Comparison of ENCODE assay signal across 35 cellular contexts in genomic region chr3:69684309-69684981, GRCh38. TPM values are rescaled to one million over a fixed set of nuclear protein-coding genes. Genes with fewer than 3 reads are reported as not detected.
"Had no signal": no experiment of that assay in that cellular context is flagged by ENCODE, and none has a peak within 500 bp of the region (broad histone marks: within the 10 kb centered on the region; RNA-seq: fewer than 3 reads in every experiment).

No MANE protein-coding gene starts in this region.

- H3K36me3 ChIP-seq: brain microvascular endothelial cell, MG63 had no signal

- DNase-seq: activated B cell treated with CpG ODN at 0.5 μM for 24 hours; activated CD4-positive, alpha-beta memory T cell treated with anti-CD3 and anti-CD28 coated beads for 36 hours; activated CD4-positive, alpha-beta T cell treated with anti-CD3 and anti-CD28 coated beads for 4 hours; activated CD4-positive, alpha-beta T cell treated with anti-CD3 and anti-CD28 coated beads, Interleukin-2, amount 50 U/mL, for 1 hour; activated CD4-positive, CD25-positive, alpha-beta regulatory T cell treated with anti-CD3 and anti-CD28 coated beads, Interleukin-2, amount 50 U/mL, for 72 hours; activated CD8-positive, alpha-beta memory T cell treated with anti-CD3 and anti-CD28 coated beads for 24 hours; activated CD8-positive, alpha-beta memory T cell treated with anti-CD3 and anti-CD28 coated beads, Interleukin-2, amount 10 ng/mL, durations not matched to agents 7 days and 5 days; activated CD8-positive, alpha-beta memory T cell treated with anti-CD3 and anti-CD28 coated beads, Interleukin-2, amount 50 U/mL, for 48 hours; activated effector memory CD4-positive, alpha-beta T cell treated with Interleukin-2 at 50 U/mL for 16 hours; activated naive CD4-positive, alpha-beta T cell treated with anti-CD3 and anti-CD28 coated beads, Interleukin-2, amount 10 ng/mL, durations not matched to agents 7 days and 5 days; activated naive CD8-positive, alpha-beta T cell treated with anti-CD3 and anti-CD28 coated beads, Interleukin-2, amount 50 U/mL, for 24 hours; activated T-cell treated with anti-CD3 and anti-CD28 coated beads, Interleukin-2, amount 50 U/mL, for 48 hours; anterior cingulate cortex; brain microvascular endothelial cell; central memory CD4-positive, alpha-beta T cell; Kasumi-1; MG63; MV-4-11; NCI-H1092; NCI-H1417; NCI-H146; NCI-H187; NCI-H2029 treated with DMSO at 0.1 percent for 48 hours; NCI-H2107; NCI-H2171; NCI-H510A; NCI-H526; NCI-H748 treated with DMSO at 0.1 percent for 48 hours; Right ventricle myocardium superior; SW 1271; T-helper 1 cell; T-helper 2 cell; T-helper 9 cell had no signal

- H3K9me3 ChIP-seq: MG63 had no signal

- H3K27me3 ChIP-seq: MG63 had no signal

- H3K27ac ChIP-seq: brain microvascular endothelial cell, VCaP had no signal

- ATAC-seq: activated CD8-positive, alpha-beta memory T cell treated with anti-CD3 and anti-CD28 coated beads, Interleukin-2, amount 10 ng/mL, durations not matched to agents 7 days and 5 days; activated naive CD8-positive, alpha-beta T cell treated with anti-CD3 and anti-CD28 coated beads, Interleukin-2, amount 50 U/mL, for 24 hours had no signal

- H3K4me3 ChIP-seq: MG63 had no signal

RNA-seq across cellular contexts. Expression of gene MITF, which starts 54.8 kb away (rescaled TPM):
- total RNA-seq: activated B cell treated with CpG ODN at 0.5 μM for 24 hours; activated CD4-positive, alpha-beta memory T cell treated with anti-CD3 and anti-CD28 coated beads for 36 hours; activated CD8-positive, alpha-beta memory T cell treated with anti-CD3 and anti-CD28 coated beads, Interleukin-2, amount 10 ng/mL, durations not matched to agents 7 days and 5 days; OCI-LY7 had no signal
